ENCODE assay signal across 3 cellular contexts in genomic region chr7:2112261-2113203, GRCh38.
TF ChIP-seq lines count a peak whose summit lies in the region.

No MANE protein-coding gene starts in this region.

TF ChIP-seq in GM23338, 12 proteins besides CTCF, POLR2A, EP300 and RAD21 (continued from another document and continues in another):
- TF ChIP-seq REST (IDR thresholded peaks at IDR 0.05; ENCODE audit: unreplicated experiment), result no peak
- no peak for TF ChIP-seq CREB1 (CRISPR knock-in tag; IDR thresholded peaks at IDR 0.05; ENCODE audit: low read depth)
- no peak for TF ChIP-seq JUNB (IDR thresholded peaks at IDR 0.05; ENCODE audit: unreplicated experiment)
- TF ChIP-seq ZNF114 (CRISPR knock-in tag; IDR thresholded peaks at IDR 0.05), result no peak
- no peak for TF ChIP-seq STAT1 (IDR thresholded peaks at IDR 0.05; ENCODE audit: unreplicated experiment)
- TF ChIP-seq ETS1 (IDR thresholded peaks at IDR 0.05), result no peak

TF ChIP-seq in GM12878, 131 proteins besides CTCF, POLR2A, EP300 and RAD21 (continued from another document):
- TF ChIP-seq IKZF2 (IDR thresholded peaks at IDR 0.05) (0 out of 4 replicates have a peak, but pooled peaks of 1 of the 2 experiments have one; percentile 14), JUNB (IDR thresholded peaks at IDR 0.05) (0 out of 2 replicates have a peak, but pooled peaks have one; percentile 32), ZNF274 (IDR thresholded peaks at IDR 0.05; ENCODE audit: insufficient read depth, insufficient read length) (no peak), TCF7 (IDR thresholded peaks at IDR 0.05; ENCODE audit: borderline replicate concordance) (no peak), E2F8 (IDR thresholded peaks at IDR 0.05; ENCODE audit: low read depth, partially characterized antibody) (no peak), CHD2 (IDR thresholded peaks at IDR 0.05; ENCODE audit: borderline replicate concordance, low read depth, low read length) (no peak), ZBED1 (IDR thresholded peaks at IDR 0.05; ENCODE audit: borderline replicate concordance) (no peak), BHLHE40 (IDR thresholded peaks at IDR 0.05; ENCODE audit: borderline replicate concordance in 1 of 2, low read depth in 2 of 2, low read length in 1 of 2) (peak; percentile 23 to 58; a peak in 3 of 4 replicates), RUNX3 (IDR thresholded peaks at IDR 0.05; ENCODE audit: low read length) (peak; percentile 79)

TF ChIP-seq in SK-N-SH treated with all-trans-retinoic acid at 6 μM for 48 hours, 23 proteins besides CTCF, POLR2A, EP300 and RAD21 (continued from another document):
- no peak for TF ChIP-seq PPARA (CRISPR knock-in tag; IDR thresholded peaks at IDR 0.05; ENCODE audit: borderline replicate concordance)
- no peak for TF ChIP-seq CREB5 (CRISPR knock-in tag; IDR thresholded peaks at IDR 0.05; ENCODE audit: low read depth)
- no peak for TF ChIP-seq ZFP30 (CRISPR knock-in tag; IDR thresholded peaks at IDR 0.05)
- no peak for TF ChIP-seq TSHZ2 (CRISPR knock-in tag; IDR thresholded peaks at IDR 0.05)
- TF ChIP-seq RARB (CRISPR knock-in tag; IDR thresholded peaks at IDR 0.05), result no peak
- no peak for TF ChIP-seq TOX (CRISPR knock-in tag; IDR thresholded peaks at IDR 0.05; ENCODE audit: borderline replicate concordance)
- no peak for TF ChIP-seq GLIS3 (CRISPR knock-in tag; IDR thresholded peaks at IDR 0.05)
- TF ChIP-seq ARNTL (CRISPR knock-in tag; IDR thresholded peaks at IDR 0.05; ENCODE audit: borderline replicate concordance, low read depth), result no peak
- no peak for TF ChIP-seq ZNF565 (CRISPR knock-in tag; conservative IDR thresholded peaks at IDR 0.05; ENCODE audit: low read depth)
- no peak for TF ChIP-seq ZNF8 (CRISPR knock-in tag; IDR thresholded peaks at IDR 0.05)
